In genomic region chrX:29136904-29137303, GRCh38 we compare ENCODE assay signal across 31 cellular contexts.
"Had no signal": no experiment of that assay in that cellular context is flagged by ENCODE, and none has a peak within 500 bp of the region (broad histone marks: within the 10 kb centered on the region; RNA-seq: fewer than 3 reads in every experiment).

No MANE protein-coding gene starts in this region.

- H3K4me3 ChIP-seq: ascending aorta, cardiac muscle cell, colonic mucosa, esophagus squamous epithelium, gastroesophageal sphincter, heart right ventricle had no signal

- H3K27ac Mint-ChIP-seq: activated B cell treated with CpG ODN at 0.5 μM for 24 hours; activated CD8-positive, alpha-beta memory T cell treated with anti-CD3 and anti-CD28 coated beads, Interleukin-2, amount 10 ng/mL, durations not matched to agents 7 days and 5 days; activated CD8-positive, alpha-beta T cell treated with anti-CD3 and anti-CD28 coated beads, Interleukin-2, amount 10 ng/mL, durations not matched to agents 7 days and 5 days; activated naive CD4-positive, alpha-beta T cell treated with anti-CD3 and anti-CD28 coated beads, Interleukin-2, amount 10 ng/mL, durations not matched to agents 7 days and 5 days; activated naive CD4-positive, alpha-beta T cell treated with anti-CD3 and anti-CD28 coated beads, Interleukin-2, amount 50 U/mL, for 72 hours; activated naive CD8-positive, alpha-beta T cell treated with anti-CD3 and anti-CD28 coated beads, Interleukin-2, amount 10 ng/mL, durations not matched to agents 7 days and 5 days; activated T-cell treated with anti-CD3 and anti-CD28 coated beads, Interleukin-2, amount 50 U/mL, for 24 hours; activated T-cell treated with anti-CD3 and anti-CD28 coated beads, Interleukin-2, amount 50 U/mL, for 72 hours; T-helper 17 cell; T-helper 2 cell treated with Interferon-gamma antibody and Interleukin-4, amounts not matched to agents 5 μg/mL and 100 μg/mL, for 36 hours had no signal

- H3K36me3 Mint-ChIP-seq: activated CD8-positive, alpha-beta memory T cell treated with anti-CD3 and anti-CD28 coated beads, Interleukin-2, amount 10 ng/mL, durations not matched to agents 7 days and 5 days; activated naive CD4-positive, alpha-beta T cell treated with anti-CD3 and anti-CD28 coated beads, Interleukin-2, amount 10 ng/mL, durations not matched to agents 7 days and 5 days; activated naive CD4-positive, alpha-beta T cell treated with anti-CD3 and anti-CD28 coated beads, Interleukin-2, amount 50 U/mL, for 72 hours; activated naive CD8-positive, alpha-beta T cell treated with anti-CD3 and anti-CD28 coated beads, Interleukin-2, amount 10 ng/mL, durations not matched to agents 7 days and 5 days had no signal

- H3K4me1 ChIP-seq: ascending aorta, colonic mucosa, esophagus squamous epithelium, gastroesophageal sphincter, heart right ventricle had no signal

- H3K27me3 ChIP-seq: ascending aorta, cardiac muscle cell, colonic mucosa, esophagus squamous epithelium, gastroesophageal sphincter, heart right ventricle had no signal

- H3K36me3 ChIP-seq: ascending aorta, cardiac muscle cell, colonic mucosa, esophagus squamous epithelium, gastroesophageal sphincter, heart right ventricle had no signal

- H3K27ac ChIP-seq: ascending aorta, cardiac muscle cell, colonic mucosa, epithelial cell of prostate, esophagus squamous epithelium, gastroesophageal sphincter, heart right ventricle had no signal

- H3K27me3 Mint-ChIP-seq: activated B cell treated with CpG ODN at 0.5 μM for 24 hours; activated CD8-positive, alpha-beta memory T cell treated with anti-CD3 and anti-CD28 coated beads, Interleukin-2, amount 10 ng/mL, durations not matched to agents 7 days and 5 days; activated naive CD4-positive, alpha-beta T cell treated with anti-CD3 and anti-CD28 coated beads, Interleukin-2, amount 10 ng/mL, durations not matched to agents 7 days and 5 days; activated naive CD8-positive, alpha-beta T cell treated with anti-CD3 and anti-CD28 coated beads, Interleukin-2, amount 10 ng/mL, durations not matched to agents 7 days and 5 days; activated T-cell treated with anti-CD3 and anti-CD28 coated beads, Interleukin-2, amount 50 U/mL, for 24 hours; T-helper 17 cell had no signal

- DNase-seq: activated B cell treated with CpG ODN at 0.5 μM for 24 hours; activated CD4-positive, alpha-beta T cell treated with anti-CD3 and anti-CD28 coated beads for 48 hours; activated CD4-positive, alpha-beta T cell treated with anti-CD3 and anti-CD28 coated beads, Interleukin-2, amount 50 U/mL, for 1 hour; activated CD4-positive, alpha-beta T cell treated with anti-CD3 and anti-CD28 coated beads, Interleukin-2, amount 50 U/mL, for 48 hours; activated CD8-positive, alpha-beta memory T cell treated with anti-CD3 and anti-CD28 coated beads, Interleukin-2, amount 10 ng/mL, durations not matched to agents 7 days and 5 days; activated CD8-positive, alpha-beta memory T cell treated with anti-CD3 and anti-CD28 coated beads, Interleukin-2, amount 50 U/mL, for 48 hours; activated CD8-positive, alpha-beta T cell treated with anti-CD3 and anti-CD28 coated beads, Interleukin-2, amount 10 ng/mL, durations not matched to agents 7 days and 5 days; activated gamma-delta T cell; activated naive CD4-positive, alpha-beta T cell; activated naive CD4-positive, alpha-beta T cell treated with anti-CD3 and anti-CD28 coated beads, Interleukin-2, amount 10 ng/mL, durations not matched to agents 7 days and 5 days; activated naive CD8-positive, alpha-beta T cell treated with anti-CD3 and anti-CD28 coated beads, Interleukin-2, amount 10 ng/mL, durations not matched to agents 7 days and 5 days; activated T-cell treated with anti-CD3 and anti-CD28 coated beads for 4 hours; activated T-cell treated with anti-CD3 and anti-CD28 coated beads, Interleukin-2, amount 50 U/mL, for 24 hours; activated T-cell treated with anti-CD3 and anti-CD28 coated beads, Interleukin-2, amount 50 U/mL, for 72 hours; central memory CD4-positive, alpha-beta T cell; cerebellar nuclear complex; colonic mucosa; effector CD8-positive, alpha-beta T cell; esophagus squamous epithelium; foreskin melanocyte; heart right ventricle; T-helper 1 cell; T-helper 17 cell; T1000 had no signal

- H3K9me3 Mint-ChIP-seq: activated B cell treated with CpG ODN at 0.5 μM for 24 hours; activated naive CD4-positive, alpha-beta T cell treated with anti-CD3 and anti-CD28 coated beads, Interleukin-2, amount 10 ng/mL, durations not matched to agents 7 days and 5 days; activated naive CD4-positive, alpha-beta T cell treated with anti-CD3 and anti-CD28 coated beads, Interleukin-2, amount 50 U/mL, for 72 hours; activated naive CD8-positive, alpha-beta T cell treated with anti-CD3 and anti-CD28 coated beads, Interleukin-2, amount 10 ng/mL, durations not matched to agents 7 days and 5 days; activated T-cell treated with anti-CD3 and anti-CD28 coated beads, Interleukin-2, amount 50 U/mL, for 24 hours; activated T-cell treated with anti-CD3 and anti-CD28 coated beads, Interleukin-2, amount 50 U/mL, for 72 hours; T-helper 2 cell treated with Interferon-gamma antibody and Interleukin-4, amounts not matched to agents 5 μg/mL and 100 μg/mL, for 36 hours had no signal

- ATAC-seq: activated CD4-positive, CD25-positive, alpha-beta regulatory T cell treated with anti-CD3 and anti-CD28 coated beads, Interleukin-2, amount 50 U/mL, for 24 hours; activated CD8-positive, alpha-beta memory T cell treated with anti-CD3 and anti-CD28 coated beads, Interleukin-2, amount 10 ng/mL, durations not matched to agents 7 days and 5 days; activated CD8-positive, alpha-beta T cell treated with anti-CD3 and anti-CD28 coated beads, Interleukin-2, amount 10 ng/mL, durations not matched to agents 7 days and 5 days; activated naive CD4-positive, alpha-beta T cell treated with anti-CD3 and anti-CD28 coated beads, Interleukin-2, amount 50 U/mL, for 72 hours; activated T-cell treated with anti-CD3 and anti-CD28 coated beads, Interleukin-2, amount 50 U/mL, for 72 hours; gastroesophageal sphincter; heart right ventricle; T-helper 17 cell had no signal

- H3K4me1 Mint-ChIP-seq: activated B cell treated with CpG ODN at 0.5 μM for 24 hours; activated CD8-positive, alpha-beta memory T cell treated with anti-CD3 and anti-CD28 coated beads, Interleukin-2, amount 10 ng/mL, durations not matched to agents 7 days and 5 days; activated naive CD4-positive, alpha-beta T cell treated with anti-CD3 and anti-CD28 coated beads, Interleukin-2, amount 10 ng/mL, durations not matched to agents 7 days and 5 days; activated naive CD8-positive, alpha-beta T cell treated with anti-CD3 and anti-CD28 coated beads, Interleukin-2, amount 10 ng/mL, durations not matched to agents 7 days and 5 days; T-helper 17 cell had no signal

- H3K4me3 Mint-ChIP-seq: activated B cell treated with CpG ODN at 0.5 μM for 24 hours; activated CD8-positive, alpha-beta memory T cell treated with anti-CD3 and anti-CD28 coated beads, Interleukin-2, amount 10 ng/mL, durations not matched to agents 7 days and 5 days; activated CD8-positive, alpha-beta T cell treated with anti-CD3 and anti-CD28 coated beads, Interleukin-2, amount 10 ng/mL, durations not matched to agents 7 days and 5 days; activated naive CD4-positive, alpha-beta T cell treated with anti-CD3 and anti-CD28 coated beads, Interleukin-2, amount 10 ng/mL, durations not matched to agents 7 days and 5 days; activated naive CD8-positive, alpha-beta T cell treated with anti-CD3 and anti-CD28 coated beads, Interleukin-2, amount 10 ng/mL, durations not matched to agents 7 days and 5 days; activated T-cell treated with anti-CD3 and anti-CD28 coated beads, Interleukin-2, amount 50 U/mL, for 24 hours; activated T-cell treated with anti-CD3 and anti-CD28 coated beads, Interleukin-2, amount 50 U/mL, for 72 hours; T-helper 17 cell; T-helper 2 cell treated with Interferon-gamma antibody and Interleukin-4, amounts not matched to agents 5 μg/mL and 100 μg/mL, for 36 hours had no signal

- H3K9me3 ChIP-seq: ascending aorta, colonic mucosa, esophagus squamous epithelium, gastroesophageal sphincter, heart right ventricle had no signal
